In the genomic region with DNA sequence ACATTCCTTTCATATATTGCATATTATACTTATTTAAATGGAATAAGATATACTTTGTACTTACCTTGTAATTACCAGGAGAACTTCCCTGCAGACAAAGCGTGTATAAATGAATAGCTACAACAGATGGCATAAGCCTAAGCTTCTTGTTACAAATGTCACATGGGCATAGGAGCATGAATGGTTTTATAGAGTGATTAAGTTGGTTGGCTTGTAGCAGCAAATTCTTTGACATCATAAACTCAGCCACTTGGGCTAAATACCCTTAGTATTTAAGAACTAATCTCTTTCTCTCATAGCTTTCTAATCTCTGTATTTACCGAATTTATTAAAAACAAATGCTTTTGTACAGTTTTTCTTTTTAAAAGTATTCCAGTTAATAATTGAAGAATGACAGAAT, we compare ENCODE assay signal across 19 cellular contexts. TPM values are rescaled to one million over a fixed set of nuclear protein-coding genes. Genes with fewer than 3 reads are reported as not detected.
DNase-seq lines count a peak whose midpoint lies in the region; ATAC-seq and TF ChIP-seq lines count a peak whose summit lies in the region.
"Had no signal": no experiment of that assay in that cellular context is flagged by ENCODE, and none has a peak within 500 bp of the region (broad histone marks: within the 10 kb centered on the region; RNA-seq: fewer than 3 reads in every experiment).

A gene (minus strand): TSS at position 115 of the 400 bp plus-strand sequence. CDS start 8,985 bp downstream, outside the sequence.

- H3K4me1 Mint-ChIP-seq in progenitor cell of endocrine pancreas (ENCODE audit: low read depth) = no peaks in the 10 kb centered on the region
- no peaks in the 10 kb centered on the region for H3K4me1 Mint-ChIP-seq in activated naive CD8-positive, alpha-beta T cell treated with anti-CD3 and anti-CD28 coated beads, Interleukin-2, amount 50 U/mL, for 24 hours
- H3K4me1 Mint-ChIP-seq: activated CD4-positive, alpha-beta T cell treated with anti-CD3 and anti-CD28 coated beads, Interleukin-2, amount 10 ng/mL, durations not matched to agents 7 days and 5 days had no signal

- H3K36me3 ChIP-seq in ascending aorta = peaks cover 52 to 64% of the 10 kb centered on the region in 2 donors
- peaks cover 13 to 21% of the 10 kb centered on the region in 2 experiments for H3K36me3 ChIP-seq in trophoblast cell (ENCODE audit: control insufficient read depth in 1 of 2, insufficient read depth in 2 of 2, low read length in 2 of 2)

- WGBS in trophoblast cell (ENCODE audit: extremely low coverage, insufficient coverage, insufficient read length) = no CpG with 5 or more reads among the region's 2 CpGs

- H3K36me3 Mint-ChIP-seq in progenitor cell of endocrine pancreas (ENCODE audit: insufficient read depth) = peaks cover 26% of the 10 kb centered on the region
- peaks cover 40% of the 10 kb centered on the region for H3K36me3 Mint-ChIP-seq in activated naive CD8-positive, alpha-beta T cell treated with anti-CD3 and anti-CD28 coated beads, Interleukin-2, amount 50 U/mL, for 24 hours (ENCODE audit: low read depth)

- no peaks in the 10 kb centered on the region for H3K27me3 Mint-ChIP-seq in progenitor cell of endocrine pancreas
- H3K27me3 Mint-ChIP-seq in activated naive CD8-positive, alpha-beta T cell treated with anti-CD3 and anti-CD28 coated beads, Interleukin-2, amount 50 U/mL, for 24 hours = no peaks in the 10 kb centered on the region
- H3K27me3 Mint-ChIP-seq: activated CD4-positive, alpha-beta T cell treated with anti-CD3 and anti-CD28 coated beads, Interleukin-2, amount 10 ng/mL, durations not matched to agents 7 days and 5 days; T-helper 17 cell had no signal

- H3K27ac ChIP-seq in ascending aorta (no peak within 1 kb of the TSS), trophoblast cell (ENCODE audit: low read depth, low read length) (no peak within 1 kb of the TSS)
- H3K27ac ChIP-seq: breast epithelium, heart right ventricle, left lung, prostate gland had no signal

- H3K4me3 Mint-ChIP-seq in progenitor cell of endocrine pancreas (ENCODE audit: low read depth) = no peak within 1 kb of the TSS
- H3K4me3 Mint-ChIP-seq in activated naive CD8-positive, alpha-beta T cell treated with anti-CD3 and anti-CD28 coated beads, Interleukin-2, amount 50 U/mL, for 24 hours = no peak within 1 kb of the TSS
- H3K4me3 Mint-ChIP-seq: activated CD4-positive, alpha-beta T cell treated with anti-CD3 and anti-CD28 coated beads, Interleukin-2, amount 10 ng/mL, durations not matched to agents 7 days and 5 days; T-helper 17 cell had no signal

- no peak within 1 kb of the TSS for H2BK5ac ChIP-seq in trophoblast cell (ENCODE audit: low read depth, low read length, poor library complexity)

- H3K18ac ChIP-seq in trophoblast cell (ENCODE audit: low read length) = no peak within 1 kb of the TSS

- no peak within 1 kb of the TSS for H3K23ac ChIP-seq in trophoblast cell (ENCODE audit: low read length)

- H4K12ac ChIP-seq in trophoblast cell (ENCODE audit: low read depth, low read length) = no peak within 1 kb of the TSS

- no peak within 1 kb of the TSS for H2BK120ac ChIP-seq in trophoblast cell (ENCODE audit: insufficient read depth, low read length, poor library complexity)

- ATAC-seq in activated naive CD8-positive, alpha-beta T cell treated with anti-CD3 and anti-CD28 coated beads, Interleukin-2, amount 50 U/mL, for 24 hours = no peak
- ATAC-seq: HCT116, heart right ventricle, HepG2, left lung, T-helper 17 cell had no signal

- no peaks in the 10 kb centered on the region for H3K9me3 ChIP-seq in ascending aorta
- no peaks in the 10 kb centered on the region for H3K9me3 ChIP-seq in trophoblast cell (ENCODE audit: insufficient read depth, low read depth, low read length)
- H3K9me3 ChIP-seq: breast epithelium, heart right ventricle, left lung, prostate gland had no signal

- no peaks in the 10 kb centered on the region for H3K79me1 ChIP-seq in trophoblast cell (ENCODE audit: low read length)

- H3K4me2 ChIP-seq in trophoblast cell (ENCODE audit: low read length) = no peak within 1 kb of the TSS

- no peaks in the 10 kb centered on the region for H3K4me1 ChIP-seq in ascending aorta
- H3K4me1 ChIP-seq in trophoblast cell (ENCODE audit: control insufficient read depth in 1 of 2, insufficient read depth in 2 of 2, low read length in 2 of 2) = no peaks in the 10 kb centered on the region
- H3K4me1 ChIP-seq: breast epithelium, left lung, prostate gland had no signal

- no peak within 1 kb of the TSS for H3K9ac ChIP-seq in trophoblast cell (ENCODE audit: low read length)

- H4K91ac ChIP-seq in trophoblast cell (ENCODE audit: low read depth, low read length) = no peak within 1 kb of the TSS

- no peaks in the 10 kb centered on the region for H3K9me3 Mint-ChIP-seq in progenitor cell of endocrine pancreas (ENCODE audit: low read depth)
- no peaks in the 10 kb centered on the region for H3K9me3 Mint-ChIP-seq in activated naive CD8-positive, alpha-beta T cell treated with anti-CD3 and anti-CD28 coated beads, Interleukin-2, amount 50 U/mL, for 24 hours
- H3K9me3 Mint-ChIP-seq: activated CD4-positive, alpha-beta T cell treated with anti-CD3 and anti-CD28 coated beads, Interleukin-2, amount 10 ng/mL, durations not matched to agents 7 days and 5 days had no signal

- H3K14ac ChIP-seq in trophoblast cell (ENCODE audit: low read length) = no peak within 1 kb of the TSS

- no peak within 1 kb of the TSS for H2AK5ac ChIP-seq in trophoblast cell (ENCODE audit: low read length)

- H3K4me3 ChIP-seq in ascending aorta = no peak within 1 kb of the TSS
- no peak within 1 kb of the TSS for H3K4me3 ChIP-seq in trophoblast cell (ENCODE audit: low read depth, low read length)
- H3K4me3 ChIP-seq: breast epithelium, heart right ventricle, left lung, prostate gland had no signal

- H2BK12ac ChIP-seq in trophoblast cell (ENCODE audit: low read length) = no peak within 1 kb of the TSS

- peak within 1 kb of the TSS; percentile 5 for H3K27ac Mint-ChIP-seq in progenitor cell of endocrine pancreas
- H3K27ac Mint-ChIP-seq in activated naive CD8-positive, alpha-beta T cell treated with anti-CD3 and anti-CD28 coated beads, Interleukin-2, amount 50 U/mL, for 24 hours = no peak within 1 kb of the TSS
- H3K27ac Mint-ChIP-seq: activated CD4-positive, alpha-beta T cell treated with anti-CD3 and anti-CD28 coated beads, Interleukin-2, amount 10 ng/mL, durations not matched to agents 7 days and 5 days; T-helper 17 cell had no signal

- no peak within 1 kb of the TSS for H4K8ac ChIP-seq in trophoblast cell (ENCODE audit: low read depth, low read length)

- intact Hi-C loops in ascending aorta (cut with DNase I) = no loop called here

- H3K27me3 ChIP-seq in ascending aorta (no peaks in the 10 kb centered on the region), trophoblast cell (ENCODE audit: insufficient read depth, low read length) (no peaks in the 10 kb centered on the region)
- H3K27me3 ChIP-seq: breast epithelium, heart right ventricle, left lung had no signal

- DNase-seq in DMS 273 treated with DMSO at 0.1 percent for 48 hours (lab: John Stamatoyannopoulos, UW) (peak; percentile 65), NCI-H1694 treated with DMSO at 0.1 percent for 48 hours (lab: John Stamatoyannopoulos, UW) (peak; percentile 71), ascending aorta (ENCODE audit: low spot score in 2 of 2) (no peak), progenitor cell of endocrine pancreas (ENCODE audit: low spot score, unreplicated experiment) (no peak), amniotic stem cell (lab: John Stamatoyannopoulos, UW) (no peak), trophoblast cell (no peak)
- no peak for DNase-seq in stimulated activated CD4-positive, alpha-beta T cell treated with anti-CD3 and anti-CD28 coated beads, Interleukin-4, amount 100 ng/mL, for 4 hours
- no peak for DNase-seq in activated naive CD8-positive, alpha-beta T cell treated with anti-CD3 and anti-CD28 coated beads, Interleukin-2, amount 50 U/mL, for 24 hours
- DNase-seq: activated CD4-positive, alpha-beta T cell treated with anti-CD3 and anti-CD28 coated beads, Interleukin-2, amount 10 ng/mL, durations not matched to agents 7 days and 5 days; activated CD8-positive, alpha-beta memory T cell treated with anti-CD3 and anti-CD28 coated beads, Interleukin-2, amount 50 U/mL, for 4 hours; heart right ventricle; left lung; midbrain; SIG-M5; T-helper 17 cell had no signal

- no peaks in the 10 kb centered on the region for H3K79me2 ChIP-seq in trophoblast cell (ENCODE audit: control insufficient read depth, insufficient read depth, low read length, poor library complexity)

- no peak within 1 kb of the TSS for H3K4ac ChIP-seq in trophoblast cell (ENCODE audit: low read depth, low read length)

- no peak within 1 kb of the TSS for H2AFZ ChIP-seq in trophoblast cell (ENCODE audit: insufficient read depth, low read length, poor library complexity)

- TF ChIP-seq CTCF in ascending aorta (IDR thresholded peaks at IDR 0.05) (no peak), progenitor cell of endocrine pancreas (IDR thresholded peaks at IDR 0.05; ENCODE audit: unreplicated experiment) (no peak)

RNA-seq across cellular contexts. Expression of the gene that starts here (rescaled TPM):
- total RNA-seq in ascending aorta (10.9 TPM), progenitor cell of endocrine pancreas (5.8 and 6.2 TPM in 2 replicates)
- 0.67 TPM in 2 replicates for polyA plus RNA-seq in trophoblast cell (2013)

Comparison
In these comparisons a context has a peak if more than half of its experiments do, and no peak if none do; other contexts are left out.
1. DNase-seq: peak in DMS 273 treated with DMSO at 0.1 percent for 48 hours (single experiment) and NCI-H1694 treated with DMSO at 0.1 percent for 48 hours (single experiment); none in ascending aorta (0 of 2), progenitor cell of endocrine pancreas (single experiment), stimulated activated CD4-positive, alpha-beta T cell treated with anti-CD3 and anti-CD28 coated beads, Interleukin-4, amount 100 ng/mL, for 4 hours (0 of 2), activated naive CD8-positive, alpha-beta T cell treated with anti-CD3 and anti-CD28 coated beads, Interleukin-2, amount 50 U/mL, for 24 hours (single experiment), amniotic stem cell (single experiment) and trophoblast cell (0 of 2).